In genomic region chrX:75327607-75328006, GRCh38 we compare ENCODE assay signal across 27 cellular contexts.
"Had no signal": no experiment of that assay in that cellular context is flagged by ENCODE, and none has a peak within 500 bp of the region (broad histone marks: within the 10 kb centered on the region; RNA-seq: fewer than 3 reads in every experiment).

No MANE protein-coding gene starts in this region.

- H3K27me3 ChIP-seq: adrenal gland, body of pancreas, colonic mucosa had no signal

- H3K4me1 ChIP-seq: adrenal gland, body of pancreas, colonic mucosa had no signal

- H3K27me3 Mint-ChIP-seq: activated CD4-positive, alpha-beta memory T cell treated with anti-CD3 and anti-CD28 coated beads, Interleukin-2, amount 10 ng/mL, durations not matched to agents 7 days and 5 days; activated CD4-positive, alpha-beta T cell treated with anti-CD3 and anti-CD28 coated beads for 36 hours; activated CD4-positive, alpha-beta T cell treated with anti-CD3 and anti-CD28 coated beads, Interleukin-2, amount 10 ng/mL, durations not matched to agents 24 days and 14 days; activated naive CD4-positive, alpha-beta T cell treated with anti-CD3 and anti-CD28 coated beads, Interleukin-2, amount 50 U/mL, for 24 hours; activated naive CD8-positive, alpha-beta T cell treated with anti-CD3 and anti-CD28 coated beads for 36 hours; activated naive CD8-positive, alpha-beta T cell treated with anti-CD3 and anti-CD28 coated beads, Interleukin-2, amount 50 U/mL, for 24 hours had no signal

- H3K4me3 ChIP-seq: adrenal gland, body of pancreas, colonic mucosa had no signal

- H3K36me3 ChIP-seq: adrenal gland, colonic mucosa had no signal

- H3K9me3 ChIP-seq: body of pancreas, colonic mucosa had no signal

- H3K4me3 Mint-ChIP-seq: activated CD4-positive, alpha-beta memory T cell treated with anti-CD3 and anti-CD28 coated beads, Interleukin-2, amount 10 ng/mL, durations not matched to agents 7 days and 5 days; activated CD4-positive, alpha-beta T cell treated with anti-CD3 and anti-CD28 coated beads for 36 hours; activated CD4-positive, alpha-beta T cell treated with anti-CD3 and anti-CD28 coated beads, Interleukin-2, amount 10 ng/mL, durations not matched to agents 24 days and 14 days; activated naive CD4-positive, alpha-beta T cell treated with anti-CD3 and anti-CD28 coated beads, Interleukin-2, amount 50 U/mL, for 24 hours; activated naive CD8-positive, alpha-beta T cell treated with anti-CD3 and anti-CD28 coated beads for 36 hours; activated naive CD8-positive, alpha-beta T cell treated with anti-CD3 and anti-CD28 coated beads, Interleukin-2, amount 50 U/mL, for 24 hours; activated T-cell treated with anti-CD3 and anti-CD28 coated beads, Interleukin-2, amount 50 U/mL, for 24 hours; activated T-cell treated with anti-CD3 and anti-CD28 coated beads, Interleukin-2, amount 50 U/mL, for 72 hours; T-helper 1 cell treated with Interleukin-12 subunit alpha and Interleukin-12 subunit beta and Interleukin-4 antibody, amounts not matched to agents 30 μg/mL and 1 μg/mL, for 36 hours had no signal

- H3K27ac Mint-ChIP-seq: activated CD4-positive, alpha-beta memory T cell treated with anti-CD3 and anti-CD28 coated beads, Interleukin-2, amount 10 ng/mL, durations not matched to agents 7 days and 5 days; activated CD4-positive, alpha-beta T cell treated with anti-CD3 and anti-CD28 coated beads for 36 hours; activated CD4-positive, alpha-beta T cell treated with anti-CD3 and anti-CD28 coated beads, Interleukin-2, amount 10 ng/mL, durations not matched to agents 24 days and 14 days; activated naive CD4-positive, alpha-beta T cell treated with anti-CD3 and anti-CD28 coated beads, Interleukin-2, amount 50 U/mL, for 24 hours; activated naive CD8-positive, alpha-beta T cell treated with anti-CD3 and anti-CD28 coated beads for 36 hours; activated naive CD8-positive, alpha-beta T cell treated with anti-CD3 and anti-CD28 coated beads, Interleukin-2, amount 50 U/mL, for 24 hours; activated T-cell treated with anti-CD3 and anti-CD28 coated beads, Interleukin-2, amount 50 U/mL, for 24 hours; activated T-cell treated with anti-CD3 and anti-CD28 coated beads, Interleukin-2, amount 50 U/mL, for 72 hours; T-helper 1 cell treated with Interleukin-12 subunit alpha and Interleukin-12 subunit beta and Interleukin-4 antibody, amounts not matched to agents 30 μg/mL and 1 μg/mL, for 36 hours had no signal

- DNase-seq: activated CD4-positive, alpha-beta memory T cell treated with anti-CD3 and anti-CD28 coated beads, Interleukin-2, amount 10 ng/mL, durations not matched to agents 7 days and 5 days; activated CD4-positive, alpha-beta T cell treated with anti-CD3 and anti-CD28 coated beads for 36 hours; activated CD4-positive, alpha-beta T cell treated with anti-CD3 and anti-CD28 coated beads, Interleukin-2, amount 10 ng/mL, durations not matched to agents 24 days and 14 days; activated CD4-positive, alpha-beta T cell treated with anti-CD3 and anti-CD28 coated beads, Interleukin-2, amount 50 U/mL, for 4 hours; activated CD4-positive, CD25-positive, alpha-beta regulatory T cell; activated CD4-positive, CD25-positive, alpha-beta regulatory T cell treated with anti-CD3 and anti-CD28 coated beads, Interleukin-2, amount 50 U/mL, for 72 hours; activated CD8-positive, alpha-beta memory T cell treated with anti-CD3 and anti-CD28 coated beads, Interleukin-2, amount 50 U/mL, for 48 hours; activated gamma-delta T cell; activated naive CD4-positive, alpha-beta T cell treated with Interleukin-2 at 50 U/mL for 16 hours; activated naive CD8-positive, alpha-beta T cell treated with anti-CD3 and anti-CD28 coated beads for 36 hours; activated naive CD8-positive, alpha-beta T cell treated with anti-CD3 and anti-CD28 coated beads, Interleukin-2, amount 50 U/mL, for 24 hours; activated T-cell treated with anti-CD3 and anti-CD28 coated beads for 4 hours; activated T-cell treated with anti-CD3 and anti-CD28 coated beads, Interleukin-2, amount 50 U/mL, for 24 hours; activated T-cell treated with anti-CD3 and anti-CD28 coated beads, Interleukin-2, amount 50 U/mL, for 72 hours; adrenal gland; amygdala; aorta; body of pancreas; caudate nucleus; colonic mucosa; effector CD8-positive, alpha-beta T cell; foreskin fibroblast; head of caudate nucleus; hippocampal formation; T-helper 9 cell had no signal

- H3K27ac ChIP-seq: adrenal gland, body of pancreas, colonic mucosa had no signal

- H3K4me1 Mint-ChIP-seq: activated CD4-positive, alpha-beta memory T cell treated with anti-CD3 and anti-CD28 coated beads, Interleukin-2, amount 10 ng/mL, durations not matched to agents 7 days and 5 days; activated CD4-positive, alpha-beta T cell treated with anti-CD3 and anti-CD28 coated beads for 36 hours; activated CD4-positive, alpha-beta T cell treated with anti-CD3 and anti-CD28 coated beads, Interleukin-2, amount 10 ng/mL, durations not matched to agents 24 days and 14 days; activated naive CD4-positive, alpha-beta T cell treated with anti-CD3 and anti-CD28 coated beads, Interleukin-2, amount 50 U/mL, for 24 hours; activated naive CD8-positive, alpha-beta T cell treated with anti-CD3 and anti-CD28 coated beads for 36 hours; activated naive CD8-positive, alpha-beta T cell treated with anti-CD3 and anti-CD28 coated beads, Interleukin-2, amount 50 U/mL, for 24 hours had no signal
